In genomic region chr21:34704119-34704518, GRCh38 we compare ENCODE assay signal across 1 cellular context.
TF ChIP-seq lines count a peak whose summit lies in the region.

No MANE protein-coding gene starts in this region.

TF ChIP-seq in HepG2, 621 proteins besides CTCF, POLR2A, EP300 and RAD21:
- TF ChIP-seq ZFP91 (CRISPR knock-in tag; IDR thresholded peaks at IDR 0.05; ENCODE audit: borderline replicate concordance) (no peak), ZNF432 (CRISPR knock-in tag; IDR thresholded peaks at IDR 0.05; ENCODE audit: borderline replicate concordance) (no peak), TAF1 (CRISPR knock-in tag; IDR thresholded peaks at IDR 0.05) (no peak), CEBPB (IDR thresholded peaks at IDR 0.05; ENCODE audit: borderline replicate concordance, low read depth, low read length) (peak; percentile 67), ZBTB43 (CRISPR knock-in tag; conservative IDR thresholded peaks at IDR 0.05) (no peak)
